In genomic region chr19:36142046-36142445, GRCh38 we compare ENCODE assay signal across 14 cellular contexts. TPM values are rescaled to one million over a fixed set of nuclear protein-coding genes. Genes with fewer than 3 reads are reported as not detected.
DNase-seq lines count a peak whose midpoint lies in the region; ATAC-seq and TF ChIP-seq lines count a peak whose summit lies in the region.
"Had no signal": no experiment of that assay in that cellular context is flagged by ENCODE, and none has a peak within 500 bp of the region (broad histone marks: within the 10 kb centered on the region; RNA-seq: fewer than 3 reads in every experiment).

No MANE protein-coding gene starts in this region.

- H3K36me3 Mint-ChIP-seq in CD8-positive, alpha-beta T cell = peaks cover 55% of the 10 kb centered on the region

- no peaks in the 10 kb centered on the region for H3K9me3 ChIP-seq in heart left ventricle
- H3K9me3 ChIP-seq in ascending aorta = no peaks in the 10 kb centered on the region
- no peaks in the 10 kb centered on the region for H3K9me3 ChIP-seq in lower lobe of right lung
- no peaks in the 10 kb centered on the region for H3K9me3 ChIP-seq in tibial nerve
- H3K9me3 ChIP-seq in smooth muscle cell (replicated peaks; ENCODE audit: low read depth) = no peaks in the 10 kb centered on the region
- H3K9me3 ChIP-seq in prostate gland = no peaks in the 10 kb centered on the region
- no peaks in the 10 kb centered on the region for H3K9me3 ChIP-seq in CD8-positive, alpha-beta T cell (ENCODE audit: low read length)
- H3K9me3 ChIP-seq: MG63 had no signal

- H3K27ac ChIP-seq in heart left ventricle (peak overlapping the region in 9 of 12 donors; percentile 40 to 100 (median 99)), ascending aorta (peak overlapping the region; percentile 96 to 97), lower lobe of right lung (no peak overlapping the region), tibial nerve (peak overlapping the region in 3 of 4 donors; percentile 98 to 100 (median 98)), smooth muscle cell (ENCODE audit: low read depth) (no peak overlapping the region), prostate gland (no peak overlapping the region)
- H3K27ac ChIP-seq in CD8-positive, alpha-beta T cell (ENCODE audit: low read depth, low read length) = no peak overlapping the region

- no peak overlapping the region for H2AFZ ChIP-seq in smooth muscle cell (ENCODE audit: low read depth)

- no peaks in the 10 kb centered on the region for H3K27me3 Mint-ChIP-seq in CD8-positive, alpha-beta T cell (ENCODE audit: low read depth)
- H3K27me3 Mint-ChIP-seq: stimulated activated naive CD8-positive, alpha-beta T cell treated with anti-CD3 and anti-CD28 coated beads, Interleukin-15, amount 100 ng/mL, for 72 hours had no signal

- no peak overlapping the region for H3K4me2 ChIP-seq in smooth muscle cell

- CTCF ChIA-PET in CD8-positive, alpha-beta T cell (lab: Charles Lee) = interaction anchor here (1.2 to 2.0 kb wide), 2 partner anchors 14 to 26 kb away, joined by 3 to 6 read pairs; no protein-coding TSS in a partner anchor

- POLR2A ChIA-PET in CD8-positive, alpha-beta T cell (lab: Charles Lee) = interaction anchor here (0.7 kb wide), 1 partner anchor 58 kb away, joined by 3 read pairs; no protein-coding TSS in a partner anchor

- H3K27me3 ChIP-seq in heart left ventricle (no peaks in the 10 kb centered on the region), ascending aorta (no peaks in the 10 kb centered on the region), lower lobe of right lung (ENCODE audit: low read depth) (no peaks in the 10 kb centered on the region), tibial nerve (no peaks in the 10 kb centered on the region), smooth muscle cell (ENCODE audit: low read depth) (no peaks in the 10 kb centered on the region), prostate gland (replicated peaks; ENCODE audit: insufficient read depth) (no peaks in the 10 kb centered on the region)
- H3K27me3 ChIP-seq in CD8-positive, alpha-beta T cell (ENCODE audit: insufficient read depth, low read length) = no peaks in the 10 kb centered on the region
- H3K27me3 ChIP-seq: MG63 had no signal

- TF ChIP-seq POLR2A in heart left ventricle (IDR thresholded peaks at IDR 0.05) = no peak
- TF ChIP-seq POLR2A in tibial nerve (IDR thresholded peaks at IDR 0.05) = no peak
- TF ChIP-seq POLR2A in prostate gland (IDR thresholded peaks at IDR 0.05) = no peak

- H3K79me2 ChIP-seq in smooth muscle cell (ENCODE audit: low read depth) = peaks cover 35% of the 10 kb centered on the region

- no peak overlapping the region for H3K4me3 Mint-ChIP-seq in CD8-positive, alpha-beta T cell

- H3K4me3 ChIP-seq in heart left ventricle (peak overlapping the region in 1 of 12 donors; percentile 94), ascending aorta (peak overlapping the region in 1 of 2 donors; percentile 82), lower lobe of right lung (peak overlapping the region; percentile 93), tibial nerve (no peak overlapping the region), smooth muscle cell (no peak overlapping the region), prostate gland (no peak overlapping the region)
- no peak overlapping the region for H3K4me3 ChIP-seq in CD8-positive, alpha-beta T cell (ENCODE audit: low read depth, low read length)

- no peak overlapping the region for H3K27ac Mint-ChIP-seq in CD8-positive, alpha-beta T cell

- no peak for TF ChIP-seq EP300 in tibial nerve (IDR thresholded peaks at IDR 0.05)

- H3F3A ChIP-seq in smooth muscle cell (ENCODE audit: low read depth) = peaks cover 5% of the 10 kb centered on the region

- H3K4me1 Mint-ChIP-seq in CD8-positive, alpha-beta T cell (ENCODE audit: low read depth) = peaks cover 14% of the 10 kb centered on the region

- no peak for DNase-seq in heart left ventricle
- DNase-seq in left ventricle myocardium superior = no peak
- DNase-seq in ascending aorta (ENCODE audit: low spot score in 2 of 2) = no peak
- DNase-seq in lower lobe of right lung = no peak
- no peak for DNase-seq in tibial nerve (ENCODE audit: low spot score in 2 of 2)
- no peak for DNase-seq in smooth muscle cell (lab: John Stamatoyannopoulos, UW; ENCODE audit: unreplicated experiment)
- no peak for DNase-seq in prostate gland (ENCODE audit: low spot score)
- DNase-seq in CD8-positive, alpha-beta T cell = no peak
- DNase-seq: activated CD4-positive, alpha-beta T cell treated with anti-CD3 and anti-CD28 coated beads, Interleukin-2, amount 50 U/mL, for 4 hours; HCEC 1CT; MG63; stimulated activated naive CD8-positive, alpha-beta T cell treated with anti-CD3 and anti-CD28 coated beads, Interleukin-15, amount 100 ng/mL, for 72 hours had no signal

- H3K4me1 ChIP-seq in heart left ventricle = peaks cover 0 to 20% (median 12%) of the 10 kb centered on the region in 12 donors
- peaks cover 6 to 10% of the 10 kb centered on the region in 2 donors for H3K4me1 ChIP-seq in ascending aorta
- peaks cover 24% of the 10 kb centered on the region for H3K4me1 ChIP-seq in lower lobe of right lung
- peaks cover 5 to 27% (median 7%) of the 10 kb centered on the region in 4 donors for H3K4me1 ChIP-seq in tibial nerve
- no peaks in the 10 kb centered on the region for H3K4me1 ChIP-seq in smooth muscle cell (ENCODE audit: low read depth)
- H3K4me1 ChIP-seq in prostate gland (replicated peaks) = peaks cover 6% of the 10 kb centered on the region
- peaks cover 13% of the 10 kb centered on the region for H3K4me1 ChIP-seq in CD8-positive, alpha-beta T cell (ENCODE audit: insufficient read depth, low read length)

- H3K9ac ChIP-seq in smooth muscle cell (ENCODE audit: low read depth) = no peak overlapping the region

- peaks cover 7 to 53% (median 52%) of the 10 kb centered on the region in 9 donors for H3K36me3 ChIP-seq in heart left ventricle
- H3K36me3 ChIP-seq in ascending aorta = peaks cover 50% of the 10 kb centered on the region in 2 donors
- peaks cover 57% of the 10 kb centered on the region for H3K36me3 ChIP-seq in lower lobe of right lung
- peaks cover 8 to 55% (median 24%) of the 10 kb centered on the region in 3 donors for H3K36me3 ChIP-seq in tibial nerve
- peaks cover 3% of the 10 kb centered on the region for H3K36me3 ChIP-seq in smooth muscle cell (ENCODE audit: low read depth)
- H3K36me3 ChIP-seq in prostate gland = peaks cover 11 to 20% of the 10 kb centered on the region in 2 donors
- peaks cover 22% of the 10 kb centered on the region for H3K36me3 ChIP-seq in CD8-positive, alpha-beta T cell (ENCODE audit: insufficient read depth, low read length)

- 90 to 95% (median 92%) methylated on average over 12 to 14 of the region's 14 CpGs for WGBS in heart left ventricle, 4 donors
- WGBS in tibial nerve, 2 donors = 84 to 90% methylated on average over 14 of the region's 14 CpGs
- WGBS in smooth muscle cell (ENCODE audit: low lambda C conversion rate) = 99% methylated on average over 10 of the region's 14 CpGs
- WGBS in prostate gland = 91% methylated on average over 14 of the region's 14 CpGs

- no peak for ATAC-seq in heart left ventricle
- ATAC-seq in left ventricle myocardium superior = no peak
- ATAC-seq in lower lobe of right lung = no peak
- no peak for ATAC-seq in CD8-positive, alpha-beta T cell
- ATAC-seq: stimulated activated naive CD8-positive, alpha-beta T cell treated with anti-CD3 and anti-CD28 coated beads, Interleukin-15, amount 100 ng/mL, for 72 hours had no signal

- H4K20me1 ChIP-seq in smooth muscle cell (ENCODE audit: low read depth) = peaks cover 40% of the 10 kb centered on the region

- no peaks in the 10 kb centered on the region for H3K9me3 Mint-ChIP-seq in CD8-positive, alpha-beta T cell

- intact Hi-C loops in heart left ventricle (cut with DNase I) = loop anchor here in 1 of 10 donors (10.0 kb wide), 1 partner anchor 387 kb away; the partner anchor contains the start of genes HSPB6 and PROSER3
- intact Hi-C loops in left ventricle myocardium superior (cut with micrococcal nuclease) = no loop called here
- intact Hi-C loops in ascending aorta (cut with DNase I) = no loop called here
- intact Hi-C loops in lower lobe of right lung (cut with DNase I) = no loop called here
- intact Hi-C loops in prostate gland (cut with DNase I) = no loop called here
- intact Hi-C loops in CD8-positive, alpha-beta T cell (cut with DNase I, micrococcal nuclease) = no loop called here

- no peak for TF ChIP-seq CTCF in heart left ventricle (IDR thresholded peaks at IDR 0.05)
- no peak for TF ChIP-seq CTCF in ascending aorta (IDR thresholded peaks at IDR 0.05)
- TF ChIP-seq CTCF in lower lobe of right lung (IDR thresholded peaks at IDR 0.05) = no peak
- TF ChIP-seq CTCF in tibial nerve (IDR thresholded peaks at IDR 0.05) = no peak
- TF ChIP-seq CTCF in smooth muscle cell (IDR thresholded peaks at IDR 0.05; ENCODE audit: borderline replicate concordance, insufficient read depth, poor library complexity, severe bottlenecking) = no peak
- TF ChIP-seq CTCF in prostate gland (IDR thresholded peaks at IDR 0.05) = no peak
- no peak for TF ChIP-seq CTCF in CD8-positive, alpha-beta T cell (IDR thresholded peaks at IDR 0.05)

RNA-seq across cellular contexts. Expression of gene CAPNS1, which starts 2.2 kb away (rescaled TPM):
- total RNA-seq in heart left ventricle = 1,000 to 10,000 TPM in 1 of 9 donors, 100 to 1,000 TPM in 8; 272 to 1,054 (median 860) TPM
- 1,000 to 10,000 TPM in 1 of 2 donors, 100 to 1,000 TPM in 1; 956 to 1,083 TPM for polyA plus RNA-seq in heart left ventricle
- total RNA-seq in left ventricle myocardium superior = 838 TPM
- 168 TPM for total RNA-seq in ascending aorta
- total RNA-seq in lower lobe of right lung = 584 TPM
- total RNA-seq in tibial nerve = 100 to 1,000 TPM; 179 to 235 (median 213) TPM
- total RNA-seq in smooth muscle cell = 183 and 252 TPM in 2 replicates
- polyA plus RNA-seq in smooth muscle cell = 365 and 383 TPM in 2 replicates
- total RNA-seq in prostate gland = 100 to 1,000 TPM; 168 to 196 TPM
- total RNA-seq in CD8-positive, alpha-beta T cell = 100 to 1,000 TPM; 141 to 146 TPM

RNA-seq across cellular contexts. Expression of gene COX7A1, which starts 10.2 kb away (rescaled TPM):
- total RNA-seq in heart left ventricle = 1,000 to 10,000 TPM in 7 of 9 donors, 100 to 1,000 TPM in 2; 414 to 2,982 (median 2,187) TPM
- polyA plus RNA-seq in heart left ventricle = 1,000 to 10,000 TPM in 1 of 2 donors, 100 to 1,000 TPM in 1; 470 to 2,188 TPM
- total RNA-seq in left ventricle myocardium superior = 3,262 TPM
- total RNA-seq in ascending aorta = 51.2 TPM
- total RNA-seq in lower lobe of right lung = 64.2 TPM
- total RNA-seq in tibial nerve = 10 to 100 TPM; 18.4 to 73.9 (median 35.5) TPM
- not detected in 2 replicates for total RNA-seq in smooth muscle cell
- 1.5 TPM in 1 of 2 replicates, not detected in the other for polyA plus RNA-seq in smooth muscle cell
- 10 to 100 TPM in 1 of 2 donors, 1 to 10 TPM in 1; 6.5 to 28.8 TPM for total RNA-seq in prostate gland
- total RNA-seq in CD8-positive, alpha-beta T cell = not detected
- total RNA-seq: NCI-H460 had no signal

RNA-seq across cellular contexts. Expression of gene TBCB, which starts 26.8 kb away (rescaled TPM):
- total RNA-seq in heart left ventricle (100 to 1,000 TPM in 6 of 9 donors, 10 to 100 TPM in 3; 89.8 to 146 (median 111) TPM), left ventricle myocardium superior (93.7 TPM), ascending aorta (129 TPM), lower lobe of right lung (90.2 TPM), tibial nerve (100 to 1,000 TPM; 183 to 254 (median 225) TPM), smooth muscle cell (104 and 146 TPM in 2 replicates), prostate gland (100 to 1,000 TPM; 119 to 212 TPM)
- polyA plus RNA-seq in heart left ventricle (100 to 1,000 TPM; 109 to 171 TPM), smooth muscle cell (234 and 241 TPM in 2 replicates)
- total RNA-seq in CD8-positive, alpha-beta T cell = 10 to 100 TPM; 69.7 to 71.2 TPM

RNA-seq across cellular contexts. Expression of gene POLR2I, which starts 27.4 kb away (rescaled TPM):
- total RNA-seq in heart left ventricle = 100 to 1,000 TPM in 5 of 9 donors, 10 to 100 TPM in 4; 80.4 to 153 (median 107) TPM
- polyA plus RNA-seq in heart left ventricle = 100 to 1,000 TPM in 1 of 2 donors, 10 to 100 TPM in 1; 93.1 to 180 TPM
- total RNA-seq in left ventricle myocardium superior = 157 TPM
- 21.0 TPM for total RNA-seq in ascending aorta
- total RNA-seq in lower lobe of right lung = 38.7 TPM
- 10 to 100 TPM; 54.2 to 98.4 (median 77.4) TPM for total RNA-seq in tibial nerve
- total RNA-seq in smooth muscle cell = 33.3 and 102 TPM in 2 replicates
- 132 and 172 TPM in 2 replicates for polyA plus RNA-seq in smooth muscle cell
- total RNA-seq in prostate gland = 10 to 100 TPM; 45.6 to 56.7 TPM
- total RNA-seq in CD8-positive, alpha-beta T cell = 10 to 100 TPM; 27.4 to 34.7 TPM

RNA-seq across cellular contexts. Expression of gene OVOL3, which starts 31.1 kb away (rescaled TPM):
- total RNA-seq in heart left ventricle (not detected), left ventricle myocardium superior (not detected), ascending aorta (not detected), lower lobe of right lung (not detected), tibial nerve (not detected), smooth muscle cell (not detected in 2 replicates), prostate gland (not detected)
- polyA plus RNA-seq in heart left ventricle (not detected), smooth muscle cell (not detected in 2 replicates)
- total RNA-seq in CD8-positive, alpha-beta T cell = not detected
- total RNA-seq: NCI-H460 had no signal
- polyA plus RNA-seq: BJ had no signal

Comparison
In these comparisons a context has a peak if more than half of its experiments do, and no peak if none do; other contexts are left out.
1. H3K27ac ChIP-seq: peak in heart left ventricle (9 of 12), ascending aorta (2 of 2) and tibial nerve (3 of 4); none in lower lobe of right lung (single experiment), smooth muscle cell (single experiment), prostate gland (0 of 2) and CD8-positive, alpha-beta T cell (single experiment).